ENCODE assay signal across 9 cellular contexts in genomic region chrX:57929373-57929772, GRCh38. TPM values are rescaled to one million over a fixed set of nuclear protein-coding genes. Genes with fewer than 3 reads are reported as not detected.
DNase-seq lines count a peak whose midpoint lies in the region; ATAC-seq, FAIRE-seq and TF ChIP-seq lines count a peak whose summit lies in the region.
"Had no signal": no experiment of that assay in that cellular context is flagged by ENCODE, and none has a peak within 500 bp of the region (broad histone marks: within the 10 kb centered on the region; RNA-seq: fewer than 3 reads in every experiment).

No MANE protein-coding gene starts in this region.

- H3K36me3 Mint-ChIP-seq in astrocyte (ENCODE audit: low read depth, unreplicated experiment) (no peaks in the 10 kb centered on the region), memory B cell (no peaks in the 10 kb centered on the region)

- H3K9me3 Mint-ChIP-seq in astrocyte (ENCODE audit: unreplicated experiment), result no peaks in the 10 kb centered on the region
- no peaks in the 10 kb centered on the region for H3K9me3 Mint-ChIP-seq in memory B cell

- no peak overlapping the region for H3K4me2 ChIP-seq in DOHH2 (ENCODE audit: low read length)
- H3K4me2 ChIP-seq in astrocyte (ENCODE audit: low read length), result no peak overlapping the region

- no peaks in the 10 kb centered on the region for H3K4me1 Mint-ChIP-seq in astrocyte (ENCODE audit: low read depth, unreplicated experiment)
- H3K4me1 Mint-ChIP-seq in memory B cell, result peaks cover 2% of the 10 kb centered on the region

- FAIRE-seq in astrocyte (lab: Jason Lieb, UNC), result peak; percentile 41
- FAIRE-seq: endometrium had no signal

- H3K36me3 ChIP-seq in DOHH2 (ENCODE audit: control insufficient read depth, low read length) (no peaks in the 10 kb centered on the region), astrocyte (ENCODE audit: insufficient read depth, low read length) (no peaks in the 10 kb centered on the region)

- ATAC-seq in HG03354 (IDR thresholded peaks at IDR 0.05; ENCODE audit: poor library complexity, severe bottlenecking, unreplicated experiment) (peak; percentile 55), memory B cell (ENCODE audit: low read depth) (peak; percentile 35), GM19463 (IDR thresholded peaks at IDR 0.05; ENCODE audit: unreplicated experiment) (no peak), GM18870 (IDR thresholded peaks at IDR 0.05; ENCODE audit: unreplicated experiment) (no peak), GM18867 (IDR thresholded peaks at IDR 0.05; ENCODE audit: unreplicated experiment) (no peak)

- no peaks in the 10 kb centered on the region for H3K9me2 ChIP-seq in DOHH2 (replicated peaks; ENCODE audit: control insufficient read depth, low read length)

- H3K27ac Mint-ChIP-seq in astrocyte (ENCODE audit: unreplicated experiment) (no peak overlapping the region), memory B cell (no peak overlapping the region)

- H4K20me1 ChIP-seq in DOHH2 (ENCODE audit: control insufficient read depth, insufficient read depth, low read depth, low read length) (no peaks in the 10 kb centered on the region), astrocyte (ENCODE audit: insufficient read depth, low read length) (no peaks in the 10 kb centered on the region)

- H3K4me1 ChIP-seq in DOHH2 (ENCODE audit: control insufficient read depth, low read length), result no peaks in the 10 kb centered on the region
- H3K4me1 ChIP-seq in astrocyte (ENCODE audit: insufficient read depth, low read length), result no peaks in the 10 kb centered on the region

- DNase-seq in astrocyte (ENCODE audit: low read depth) (no peak), memory B cell (ENCODE audit: low spot score in 2 of 2) (no peak), GOT3 (lab: John Stamatoyannopoulos, UW) (no peak)

- H3K27me3 Mint-ChIP-seq in astrocyte (ENCODE audit: low read depth, unreplicated experiment) (no peaks in the 10 kb centered on the region), memory B cell (no peaks in the 10 kb centered on the region)

- H3K4me3 Mint-ChIP-seq in astrocyte (ENCODE audit: unreplicated experiment) (no peak overlapping the region), memory B cell (no peak overlapping the region)

- no peaks in the 10 kb centered on the region for H3F3A ChIP-seq in DOHH2 (ENCODE audit: control insufficient read depth, insufficient read depth)

- H3K79me2 ChIP-seq in DOHH2 (ENCODE audit: control insufficient read depth, low read length) (no peaks in the 10 kb centered on the region), astrocyte (ENCODE audit: insufficient read depth, low read length) (no peaks in the 10 kb centered on the region)

- H3K9ac ChIP-seq in astrocyte (ENCODE audit: low read length), result no peak overlapping the region

- H3K27me3 ChIP-seq in DOHH2 (ENCODE audit: control insufficient read depth, low read length) (no peaks in the 10 kb centered on the region), astrocyte (ENCODE audit: insufficient read depth, low read length) (no peaks in the 10 kb centered on the region)

- H2AFZ ChIP-seq in astrocyte (ENCODE audit: low read depth, low read length), result no peak overlapping the region

- H3K27ac ChIP-seq in DOHH2 (ENCODE audit: low read depth, low read length) (no peak overlapping the region), astrocyte (ENCODE audit: low read depth, low read length) (no peak overlapping the region)

- H3K9me3 ChIP-seq in DOHH2 (ENCODE audit: control insufficient read depth, insufficient read depth, low read length) (no peaks in the 10 kb centered on the region), astrocyte (ENCODE audit: insufficient read depth, low read depth, low read length) (no peaks in the 10 kb centered on the region)

- TF ChIP-seq CTCF in DOHH2 (IDR thresholded peaks at IDR 0.05; ENCODE audit: low read depth, low read length, poor library complexity, severe bottlenecking), result peak; percentile 44
- peak; percentile 26 for TF ChIP-seq CTCF in astrocyte (IDR thresholded peaks at IDR 0.05; ENCODE audit: insufficient read depth, low read depth, low read length)

- H3K4me3 ChIP-seq in DOHH2 (ENCODE audit: low read length), result no peak overlapping the region
- H3K4me3 ChIP-seq in astrocyte (ENCODE audit: insufficient read depth, low read depth, low read length), result no peak overlapping the region

RNA-seq across cellular contexts. Expression of gene ZXDA, which starts 19.1 kb away (rescaled TPM):
- total RNA-seq in astrocyte, result 1.6 and 1.8 TPM in 2 replicates

Comparison
In these comparisons a context has a peak if more than half of its experiments do, and no peak if none do; other contexts are left out.
1. ATAC-seq: peak in HG03354 (single experiment) and memory B cell (single experiment); none in GM19463 (single experiment), GM18870 (single experiment) and GM18867 (single experiment).